ENCODE assay signal across 14 cellular contexts in genomic region chr15:52642386-52643361, GRCh38. TPM values are rescaled to one million over a fixed set of nuclear protein-coding genes. Genes with fewer than 3 reads are reported as not detected.
DNase-seq lines count a peak whose midpoint lies in the region; TF ChIP-seq lines count a peak whose summit lies in the region.
"Had no signal": no experiment of that assay in that cellular context is flagged by ENCODE, and none has a peak within 500 bp of the region (broad histone marks: within the 10 kb centered on the region; RNA-seq: fewer than 3 reads in every experiment).

No MANE protein-coding gene starts in this region.

- H3K4me3 ChIP-seq in BJ (ENCODE audit: low read depth, low read length) (no peak overlapping the region), MM.1S (ENCODE audit: low read length) (no peak overlapping the region), prostate gland (no peak overlapping the region)
- H3K4me3 ChIP-seq: pancreas had no signal

- H2AFZ ChIP-seq in MM.1S (ENCODE audit: low read length): no peak overlapping the region

- H3K36me3 Mint-ChIP-seq in osteocyte (ENCODE audit: unreplicated experiment): peaks cover 27% of the 10 kb centered on the region

- POLR2A ChIA-PET in BJ (lab: Charles Lee): no interaction called here

- H3K4me1 ChIP-seq in MM.1S (ENCODE audit: low read length) (peaks cover 42% of the 10 kb centered on the region), prostate gland (replicated peaks) (no peaks in the 10 kb centered on the region)
- H3K4me1 ChIP-seq: pancreas had no signal

- peak overlapping the region; percentile 61 for H3K27ac Mint-ChIP-seq in osteocyte (ENCODE audit: unreplicated experiment)

- H4K20me1 ChIP-seq in MM.1S (ENCODE audit: insufficient read depth, low read length): 0 out of 2 replicates have a peak, but pooled peaks cover 2% of the 10 kb centered on the region

- peaks cover 4% of the 10 kb centered on the region; the same call in 1 of the 2 replicates for H3F3A ChIP-seq in MM.1S (ENCODE audit: insufficient read depth, low read length)

- TF ChIP-seq POLR2A in prostate gland (IDR thresholded peaks at IDR 0.05): no peak

- no peaks in the 10 kb centered on the region for H3K27me3 Mint-ChIP-seq in osteocyte (ENCODE audit: unreplicated experiment)

- DNase-seq in BJ (ENCODE audit: low read depth): peak; percentile 73
- peak; percentile 29 for DNase-seq in MM.1S
- DNase-seq in fibroblast of gingiva (ENCODE audit: low read depth): peak; percentile 28
- DNase-seq in osteocyte (ENCODE audit: extremely low spot score, unreplicated experiment): no peak
- DNase-seq in prostate gland (ENCODE audit: low spot score): no peak
- DNase-seq in DMS153 treated with DMSO at 0.1 percent for 48 hours (lab: John Stamatoyannopoulos, UW; ENCODE audit: unreplicated experiment): no peak
- DNase-seq in NCI-H526 treated with DMSO at 0.1 percent for 48 hours (lab: John Stamatoyannopoulos, UW): no peak
- DNase-seq in NOMO-1 treated with dmso at 0.1 percent for 144 hours (lab: John Stamatoyannopoulos, UW; ENCODE audit: unreplicated experiment): no peak
- DNase-seq: activated gamma-delta T cell treated with Interleukin-2 at 50 U/mL for 16 hours; Calu3; effector CD8-positive, alpha-beta T cell; H7; NCI-H1436; pancreas had no signal

- TF ChIP-seq CTCF in BJ (IDR thresholded peaks at IDR 0.05; ENCODE audit: insufficient read depth, low read depth, low read length) (no peak), MM.1S (IDR thresholded peaks at IDR 0.05; ENCODE audit: low read length) (no peak), osteocyte (IDR thresholded peaks at IDR 0.05) (no peak), prostate gland (IDR thresholded peaks at IDR 0.05) (no peak)

- peak overlapping the region; percentile 33 for H3K4me2 ChIP-seq in MM.1S (ENCODE audit: low read depth, low read length)

- peaks cover 7% of the 10 kb centered on the region for H3K4me1 Mint-ChIP-seq in osteocyte (ENCODE audit: unreplicated experiment)

- H3K9me3 Mint-ChIP-seq in osteocyte (ENCODE audit: unreplicated experiment): no peaks in the 10 kb centered on the region

- no peaks in the 10 kb centered on the region for H3K9me2 ChIP-seq in MM.1S (replicated peaks; ENCODE audit: insufficient read depth, low read length)

- no peaks in the 10 kb centered on the region for H3K9me3 ChIP-seq in MM.1S (replicated peaks; ENCODE audit: insufficient read depth, low read length)
- H3K9me3 ChIP-seq in prostate gland: no peaks in the 10 kb centered on the region
- H3K9me3 ChIP-seq: pancreas had no signal

- H3K9ac ChIP-seq in MM.1S (ENCODE audit: low read length): no peak overlapping the region

- H3K79me2 ChIP-seq in MM.1S (ENCODE audit: low read length): peaks cover 74% of the 10 kb centered on the region

- H3K4me3 Mint-ChIP-seq in osteocyte (ENCODE audit: unreplicated experiment): no peak overlapping the region

- H3K27ac ChIP-seq in MM.1S (ENCODE audit: low read length) (peak overlapping the region; percentile 49; the same call in 1 of the 2 replicates), prostate gland (no peak overlapping the region)
- H3K27ac ChIP-seq: pancreas had no signal

- H3K27me3 ChIP-seq in BJ (ENCODE audit: control insufficient read depth, insufficient read depth, low read length) (no peaks in the 10 kb centered on the region), MM.1S (replicated peaks; ENCODE audit: insufficient read depth, low read length) (no peaks in the 10 kb centered on the region), prostate gland (replicated peaks; ENCODE audit: insufficient read depth) (no peaks in the 10 kb centered on the region)
- H3K27me3 ChIP-seq: pancreas had no signal

- 69% methylated on average over 5 of the region's 5 CpGs for WGBS in prostate gland

- intact Hi-C loops in prostate gland (cut with DNase I): no loop called here

- H3K36me3 ChIP-seq in BJ (ENCODE audit: control insufficient read depth, insufficient read depth, low read length): no peaks in the 10 kb centered on the region
- peaks cover 8% of the 10 kb centered on the region for H3K36me3 ChIP-seq in MM.1S (replicated peaks; ENCODE audit: insufficient read depth, low read length)
- H3K36me3 ChIP-seq in prostate gland: no peaks in the 10 kb centered on the region

- CTCF ChIA-PET in BJ (lab: Yijun Ruan, JAX): no interaction called here

RNA-seq across cellular contexts. Expression of gene ATOSA, which starts 36.5 kb away (rescaled TPM):
- polyA plus RNA-seq in BJ (2011; rRNA removed): 11.6 and 21.1 TPM in 2 replicates
- 12.9 and 16.0 TPM in 2 replicates for polyA minus RNA-seq in BJ (2011; rRNA and poly(A)+ RNA removed)
- total RNA-seq in osteocyte: 33.6 and 37.1 TPM in 2 replicates
- 10 to 100 TPM; 44.3 to 81.6 TPM for total RNA-seq in prostate gland

Comparison
In these comparisons a context has a peak if more than half of its experiments do, and no peak if none do; other contexts are left out.
1. DNase-seq: peak in BJ (single experiment), MM.1S (single experiment) and fibroblast of gingiva (single experiment); none in osteocyte (single experiment), prostate gland (single experiment), DMS153 treated with DMSO at 0.1 percent for 48 hours (single experiment), NCI-H526 treated with DMSO at 0.1 percent for 48 hours (single experiment) and NOMO-1 treated with dmso at 0.1 percent for 144 hours (single experiment).